8 cellular contexts compared by ENCODE assay signal in the genomic region with DNA sequence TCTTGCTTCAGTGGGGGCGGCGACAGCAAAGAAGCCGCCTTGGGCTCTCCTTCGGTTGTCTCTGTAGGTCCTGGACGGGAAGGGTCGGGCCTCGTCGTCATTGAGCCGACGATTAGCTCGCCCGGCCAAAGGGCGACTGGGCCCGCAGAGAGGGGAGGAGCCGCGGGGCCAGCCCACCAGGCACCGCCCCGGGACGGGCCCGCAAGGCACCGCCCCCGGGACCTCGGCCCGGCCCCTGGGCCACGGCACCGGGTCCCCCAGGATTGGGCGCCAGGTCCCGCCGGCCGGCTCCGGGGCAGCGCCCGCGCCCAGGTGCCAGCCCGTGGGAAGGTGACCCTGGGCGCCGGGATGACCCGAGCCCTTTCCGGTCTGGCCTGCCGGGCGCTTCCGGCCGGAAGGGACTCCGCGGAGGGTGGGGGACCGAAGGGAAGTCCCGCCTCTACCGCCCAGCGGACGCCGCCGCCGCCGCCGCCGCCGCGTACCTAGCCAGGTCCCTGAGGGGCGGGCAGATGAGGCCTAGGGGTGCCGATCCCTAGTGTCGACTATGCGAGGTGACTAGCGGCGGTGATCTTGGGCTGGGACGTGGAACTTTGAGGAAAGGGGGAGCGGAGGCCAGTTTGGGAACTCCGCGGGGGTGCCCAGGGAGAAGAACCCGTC. TPM values are rescaled to one million over a fixed set of nuclear protein-coding genes. Genes with fewer than 3 reads are reported as not detected.
DNase-seq lines count a peak whose midpoint lies in the region; ATAC-seq and TF ChIP-seq lines count a peak whose summit lies in the region.

A gene (minus strand): TSS at position 371 of the 657 bp plus-strand sequence. CDS start 524 bp downstream, outside the sequence.
A gene with protein sequence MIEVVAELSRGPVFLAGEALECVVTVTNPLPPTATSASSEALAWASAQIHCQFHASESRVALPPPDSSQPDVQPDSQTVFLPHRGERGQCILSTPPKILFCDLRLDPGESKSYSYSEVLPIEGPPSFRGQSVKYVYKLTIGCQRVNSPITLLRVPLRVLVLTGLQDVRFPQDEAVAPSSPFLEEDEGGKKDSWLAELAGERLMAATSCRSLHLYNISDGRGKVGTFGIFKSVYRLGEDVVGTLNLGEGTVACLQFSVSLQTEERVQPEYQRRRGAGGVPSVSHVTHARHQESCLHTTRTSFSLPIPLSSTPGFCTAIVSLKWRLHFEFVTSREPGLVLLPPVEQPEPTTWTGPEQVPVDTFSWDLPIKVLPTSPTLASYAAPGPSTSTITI (plus strand): TSS at position 430 of the 657 bp plus-strand sequence. CDS start 469 bp downstream, outside the sequence.

- intact Hi-C loops in CD4-positive, alpha-beta T cell (cut with DNase I, micrococcal nuclease), result loop anchor here (1.0 to 10.0 kb wide), 6 partner anchors 13 to 1224 kb away; a partner anchor contains a TSS

- H3K4me1 Mint-ChIP-seq in CD4-positive, alpha-beta T cell (ENCODE audit: low read depth), result peaks cover 51% of the 10 kb centered on the region

- peak within 1 kb of the TSS; percentile 99 for H3K4me3 Mint-ChIP-seq in CD4-positive, alpha-beta T cell

- in situ Hi-C loops in endometrial microvascular endothelial cells (cut with HindIII; ENCODE audit: inconsistent ontology term, low pct_unique_long_range_greater_than_20kb, low sequenced_read_pairs), result loop anchor here (10.0 kb wide), 1 partner anchor 76 kb away; a partner anchor contains a TSS

- peak; percentile 59 for ATAC-seq in CD4-positive, alpha-beta T cell (ENCODE audit: poor library complexity)
- ATAC-seq in GM19395 (IDR thresholded peaks at IDR 0.05; ENCODE audit: unreplicated experiment) (peak; percentile 78), HG03469 (IDR thresholded peaks at IDR 0.05; ENCODE audit: unreplicated experiment) (peak; percentile 54)

- H3K27me3 Mint-ChIP-seq in CD4-positive, alpha-beta T cell, result no peaks in the 10 kb centered on the region

- DNase-seq in CD4-positive, alpha-beta T cell, result peak; percentile 25 to 67 (median 52)
- peak; percentile 81 for DNase-seq in NOMO-1 treated with dmso at 0.1 percent for 144 hours (lab: John Stamatoyannopoulos, UW; ENCODE audit: unreplicated experiment)
- DNase-seq in activated CD8-positive, alpha-beta memory T cell treated with anti-CD3 and anti-CD28 coated beads, Interleukin-2, amount 50 U/mL, for 48 hours, result peak; percentile 86
- peak; percentile 96 for DNase-seq in mesenteric fat pad (ENCODE audit: low spot score)
- DNase-seq in stimulated activated CD8-positive, alpha-beta memory T cell treated with anti-CD3 and anti-CD28 coated beads, Interleukin-7, amount 100 ng/mL, for 48 hours (ENCODE audit: extremely low read depth in 1 of 2, low read depth in 1 of 2), result peak; percentile 54 to 63

- no peaks in the 10 kb centered on the region for H3K9me3 ChIP-seq in CD4-positive, alpha-beta T cell (ENCODE audit: control insufficient read depth, low read length)

- H3K27ac ChIP-seq in CD4-positive, alpha-beta T cell (ENCODE audit: low read depth, low read length), result peak within 1 kb of the TSS; percentile 65

- no peaks in the 10 kb centered on the region for H3K9me3 Mint-ChIP-seq in CD4-positive, alpha-beta T cell

- POLR2A ChIA-PET in CD4-positive, alpha-beta T cell (lab: Charles Lee), result interaction anchor here (0.6 to 4.2 kb wide), 17 partner anchors 8 to 1718 kb away, joined by 3 to 73 read pairs (median 8); a partner anchor contains a TSS

- no peaks in the 10 kb centered on the region for H3K27me3 ChIP-seq in CD4-positive, alpha-beta T cell (ENCODE audit: control insufficient read depth, insufficient read depth, low read length)

- CTCF ChIA-PET in CD4-positive, alpha-beta T cell (lab: Charles Lee), result interaction anchor here (0.6 to 3.5 kb wide), 21 partner anchors 8 to 669 kb away, joined by 3 to 32 read pairs (median 6); a partner anchor contains a TSS

- H3K36me3 Mint-ChIP-seq in CD4-positive, alpha-beta T cell (ENCODE audit: low read depth), result peaks cover 59% of the 10 kb centered on the region

- H3K27ac Mint-ChIP-seq in CD4-positive, alpha-beta T cell, result peak within 1 kb of the TSS; percentile 88

- TF ChIP-seq CTCF in CD4-positive, alpha-beta T cell (IDR thresholded peaks at IDR 0.05), result no peak

RNA-seq across cellular contexts. Expression of the first gene that starts in this region (rescaled TPM):
- 10 to 100 TPM; 17.3 to 18.6 TPM for total RNA-seq in CD4-positive, alpha-beta T cell
- total RNA-seq in endometrial microvascular endothelial cells (ENCODE audit: inconsistent ontology term) (51.3 TPM), mesenteric fat pad (54.5 TPM)

RNA-seq across cellular contexts. Expression of the second gene that starts in this region (rescaled TPM):
- total RNA-seq in CD4-positive, alpha-beta T cell, result 10 to 100 TPM; 12.6 to 13.1 TPM
- total RNA-seq in endometrial microvascular endothelial cells (ENCODE audit: inconsistent ontology term) (17.2 TPM), mesenteric fat pad (25.0 TPM)

Comparison
In these comparisons a context has a peak if more than half of its experiments do, and no peak if none do; other contexts are left out.
1. Peak in every context shown above with its lines: DNase-seq, ATAC-seq and H3K27ac ChIP-seq.